9 cellular contexts compared by ENCODE assay signal in the genomic region with DNA sequence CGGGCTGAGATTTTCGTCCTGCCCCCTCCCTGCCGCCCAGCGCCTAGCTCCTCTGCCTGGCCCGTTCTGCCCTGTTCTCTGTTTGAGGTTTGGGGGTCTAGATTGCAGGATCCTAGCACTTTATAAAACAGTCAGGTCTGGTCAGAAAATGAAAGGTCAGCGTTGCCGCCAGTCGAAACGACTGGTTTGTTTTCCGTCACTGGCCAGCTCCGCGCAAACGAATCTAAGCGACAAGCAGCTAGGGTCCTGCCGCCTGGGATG. TPM values are rescaled to one million over a fixed set of nuclear protein-coding genes. Genes with fewer than 3 reads are reported as not detected.
A peak's percentile ranks its signal among the peaks of the same experiment; 100 is the strongest.
DNase-seq lines count a peak whose midpoint lies in the region; ATAC-seq and TF ChIP-seq lines count a peak whose summit lies in the region.
"Had no signal": no experiment of that assay in that cellular context is flagged by ENCODE, and none has a peak within 500 bp of the region (broad histone marks: within the 10 kb centered on the region; RNA-seq: fewer than 3 reads in every experiment).

No MANE protein-coding gene starts in this region.

- POLR2A ChIA-PET in T-cell (lab: Charles Lee): no interaction called here
- POLR2A ChIA-PET in HEK293T (lab: Yijun Ruan, JAX): no interaction called here

- H3K4me3 Mint-ChIP-seq in T-cell: peak overlapping the region; percentile 89 to 98 (median 95)

- DNase-seq in GM12864 (ENCODE audit: low read depth): no peak
- no peak for DNase-seq in T-cell
- no peak for DNase-seq in left ventricle myocardium inferior
- DNase-seq in retina: peak; percentile 84
- DNase-seq in HEK293T (ENCODE audit: extremely low spot score): no peak
- DNase-seq in NK-92 treated with Interleukin-12 subunit alpha and Interleukin-12 subunit beta, amount 100 ng/mL, for 24 hours (lab: John Stamatoyannopoulos, UW): no peak
- DNase-seq in foreskin keratinocyte: no peak
- DNase-seq in activated CD4-positive, CD25-positive, alpha-beta regulatory T cell treated with anti-CD3 and anti-CD28 coated beads, Interleukin-2, amount 50 U/mL, for 72 hours: no peak
- DNase-seq: testis had no signal

- peak overlapping the region; percentile 80 to 95 for H3K27ac Mint-ChIP-seq in T-cell

- intact Hi-C loops in left ventricle myocardium inferior (cut with micrococcal nuclease): no loop called here

- H3K9me3 Mint-ChIP-seq in T-cell: no peaks in the 10 kb centered on the region

- H3K36me3 Mint-ChIP-seq in T-cell: peaks cover 20% of the 10 kb centered on the region

- H3K27me3 ChIP-seq in left ventricle myocardium inferior (ENCODE audit: low read depth) (peaks cover 100% of the 10 kb centered on the region), foreskin keratinocyte (peaks cover 100% of the 10 kb centered on the region)
- H3K27me3 ChIP-seq: testis had no signal

- H3K27ac ChIP-seq in left ventricle myocardium inferior (replicated peaks) (no peak overlapping the region), foreskin keratinocyte (no peak overlapping the region)
- H3K27ac ChIP-seq: testis had no signal

- H3K36me3 ChIP-seq in left ventricle myocardium inferior: no peaks in the 10 kb centered on the region

- H3K4me1 ChIP-seq in left ventricle myocardium inferior: peaks cover 68% of the 10 kb centered on the region
- H3K4me1 ChIP-seq in foreskin keratinocyte: peaks cover 2% of the 10 kb centered on the region

- CTCF ChIA-PET in T-cell (lab: Charles Lee): interaction anchor here in 1 of 2 donors (0.7 to 1.7 kb wide), 3 partner anchors 172 to 451 kb away, joined by 3 to 6 read pairs (median 4); no protein-coding TSS in a partner anchor
- CTCF ChIA-PET in HEK293T (lab: Yijun Ruan, JAX): no interaction called here

- ATAC-seq in T-cell (replicated peaks in 1 of 4) (no peak), foreskin keratinocyte (no peak)

- H3K4me1 Mint-ChIP-seq in T-cell: peaks cover 42 to 46% (median 45%) of the 10 kb centered on the region in 3 donors

- H3K4me3 ChIP-seq in GM12864 (ENCODE audit: low read depth, low read length): peak overlapping the region; percentile 66
- peak overlapping the region; percentile 69 for H3K4me3 ChIP-seq in left ventricle myocardium inferior
- H3K4me3 ChIP-seq: testis had no signal

- peaks cover 0 to 5% of the 10 kb centered on the region in 2 donors for H3K27me3 Mint-ChIP-seq in T-cell

- no peak for TF ChIP-seq CTCF in GM12864 (IDR thresholded peaks at IDR 0.05; ENCODE audit: low read depth, low read length, missing control alignments)
- no peak for TF ChIP-seq CTCF in left ventricle myocardium inferior (IDR thresholded peaks at IDR 0.05; ENCODE audit: borderline replicate concordance)
- TF ChIP-seq CTCF in foreskin keratinocyte (conservative IDR thresholded peaks at IDR 0.05): no peak

- no peaks in the 10 kb centered on the region for H3K9me3 ChIP-seq in left ventricle myocardium inferior (replicated peaks)
- H3K9me3 ChIP-seq: testis had no signal

TF ChIP-seq in HEK293T, 16 proteins besides CTCF, POLR2A, EP300 and RAD21:
- TF ChIP-seq, protein P1, sequence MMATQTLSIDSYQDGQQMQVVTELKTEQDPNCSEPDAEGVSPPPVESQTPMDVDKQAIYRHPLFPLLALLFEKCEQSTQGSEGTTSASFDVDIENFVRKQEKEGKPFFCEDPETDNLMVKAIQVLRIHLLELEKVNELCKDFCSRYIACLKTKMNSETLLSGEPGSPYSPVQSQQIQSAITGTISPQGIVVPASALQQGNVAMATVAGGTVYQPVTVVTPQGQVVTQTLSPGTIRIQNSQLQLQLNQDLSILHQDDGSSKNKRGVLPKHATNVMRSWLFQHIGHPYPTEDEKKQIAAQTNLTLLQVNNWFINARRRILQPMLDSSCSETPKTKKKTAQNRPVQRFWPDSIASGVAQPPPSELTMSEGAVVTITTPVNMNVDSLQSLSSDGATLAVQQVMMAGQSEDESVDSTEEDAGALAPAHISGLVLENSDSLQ (IDR thresholded peaks at IDR 0.05): no peak
- no peak for TF ChIP-seq ARNT (IDR thresholded peaks at IDR 0.05)
- no peak for TF ChIP-seq CTBP1 (IDR thresholded peaks at IDR 0.05; ENCODE audit: borderline replicate concordance)
- TF ChIP-seq ELF4 (IDR thresholded peaks at IDR 0.05): no peak
- TF ChIP-seq L3MBTL2 (conservative IDR thresholded peaks at IDR 0.05): no peak
- no peak for TF ChIP-seq NFRKB (IDR thresholded peaks at IDR 0.05)
- no peak for TF ChIP-seq ZNF384 (IDR thresholded peaks at IDR 0.05)
- no peak for TF ChIP-seq TARDBP (IDR thresholded peaks at IDR 0.05)
- no peak for TF ChIP-seq SP1 (IDR thresholded peaks at IDR 0.05)
- TF ChIP-seq LEF1 (IDR thresholded peaks at IDR 0.05; ENCODE audit: borderline replicate concordance): no peak
- TF ChIP-seq BHLHE40 (IDR thresholded peaks at IDR 0.05; ENCODE audit: borderline replicate concordance): no peak
- TF ChIP-seq FOXM1 (IDR thresholded peaks at IDR 0.05; ENCODE audit: borderline replicate concordance): no peak

RNA-seq across cellular contexts. Expression of gene GFI1, which starts 4.4 kb away (rescaled TPM):
- total RNA-seq in T-cell (10 to 100 TPM; 13.8 to 25.7 (median 20.1) TPM), left ventricle myocardium inferior (0.25 TPM), foreskin keratinocyte (0.07 and 0.10 TPM in 2 replicates)
- polyA plus RNA-seq in foreskin keratinocyte: 0.07 TPM in 2 replicates

Comparison
In these comparisons a context has a peak if more than half of its experiments do, and no peak if none do; other contexts are left out.
1. RNA of gene GFI1, which starts 4.4 kb away (total RNA-seq): 13.8 to 25.7 TPM in T-cell; 0.25 TPM in left ventricle myocardium inferior (single experiment) and 0.07 to 0.10 TPM in foreskin keratinocyte; every median in the first group is over 10 times any median in the second.